Comparison of ENCODE assay signal across 10 cellular contexts in the genomic region with DNA sequence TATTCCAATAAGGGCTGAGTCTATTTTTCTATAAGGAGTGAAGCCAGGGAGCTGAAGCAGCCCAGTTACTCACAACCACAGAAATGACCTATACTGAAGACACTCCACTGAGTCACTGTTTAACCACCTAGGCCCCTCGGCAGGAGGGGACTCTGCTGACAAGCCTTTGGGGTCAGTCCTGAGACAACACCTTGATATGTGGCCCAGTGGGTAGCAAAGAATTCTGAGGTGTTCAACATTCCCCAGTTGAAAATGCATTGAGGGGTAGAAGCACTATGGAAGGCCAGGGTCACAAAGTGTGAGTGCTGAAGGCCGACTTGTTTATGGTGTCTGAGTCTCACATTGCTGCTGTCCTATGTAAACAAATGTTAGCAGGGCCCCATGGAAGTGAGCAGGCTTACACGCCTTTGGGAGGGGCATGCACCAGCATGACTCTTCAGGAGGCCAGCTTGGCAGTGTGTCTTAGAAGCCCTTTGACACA.
DNase-seq lines count a peak whose midpoint lies in the region; ATAC-seq, FAIRE-seq and TF ChIP-seq lines count a peak whose summit lies in the region.
"Had no signal": no experiment of that assay in that cellular context is flagged by ENCODE, and none has a peak within 500 bp of the region (broad histone marks: within the 10 kb centered on the region; RNA-seq: fewer than 3 reads in every experiment).

No MANE protein-coding gene starts in this region.

- H3K18ac ChIP-seq in H1 (ENCODE audit: extremely low read depth, low read length) (no peak overlapping the region), trophoblast cell (ENCODE audit: low read length) (no peak overlapping the region)

- H4K20me1 ChIP-seq in H1 (replicated peaks in 1 of 2; ENCODE audit: control insufficient read depth in 1 of 2, insufficient read depth in 2 of 2, low read length in 2 of 2), result no peaks in the 10 kb centered on the region

- CTCF ChIA-PET in H1 (lab: Charles Lee; ENCODE audit: partially characterized antibody), result no interaction called here

- no peak overlapping the region for H3K14ac ChIP-seq in H1 (ENCODE audit: insufficient read length)
- no peak overlapping the region for H3K14ac ChIP-seq in trophoblast cell (ENCODE audit: low read length)

- no peaks in the 10 kb centered on the region for H3K79me2 ChIP-seq in H1 (ENCODE audit: control insufficient read depth in 1 of 2, insufficient read depth in 2 of 2, low read length in 2 of 2)
- no peaks in the 10 kb centered on the region for H3K79me2 ChIP-seq in trophoblast cell (ENCODE audit: control insufficient read depth, insufficient read depth, low read length, poor library complexity)

- H2BK20ac ChIP-seq in H1 (ENCODE audit: low read length), result no peak overlapping the region

- H3K79me1 ChIP-seq in H1 (ENCODE audit: low read depth, low read length) (no peaks in the 10 kb centered on the region), trophoblast cell (ENCODE audit: low read length) (peaks cover 5% of the 10 kb centered on the region)

- H3K9me3 ChIP-seq in H1 (ENCODE audit: insufficient read depth in 2 of 2, low read depth in 1 of 2, low read length in 1 of 2) (no peaks in the 10 kb centered on the region), trophoblast cell (ENCODE audit: insufficient read depth, low read depth, low read length) (no peaks in the 10 kb centered on the region), kidney (ENCODE audit: control insufficient read depth in 1 of 2, low read length in 2 of 2) (no peaks in the 10 kb centered on the region)

- TF ChIP-seq RAD21 in H1 (IDR thresholded peaks at IDR 0.05 in 1 of 2, conservative IDR thresholded peaks at IDR 0.05 in 1 of 2; ENCODE audit: low read depth in 2 of 2, low read length in 2 of 2), result no peak

- no peak overlapping the region for H3K4me3 ChIP-seq in H1 (ENCODE audit: extremely low read depth in 1 of 4, insufficient read depth in 2 of 4, low read depth in 3 of 4, low read length in 4 of 4)
- H3K4me3 ChIP-seq in trophoblast cell (ENCODE audit: low read depth, low read length), result no peak overlapping the region
- no peak overlapping the region for H3K4me3 ChIP-seq in kidney (ENCODE audit: low read length in 2 of 2)

- H4K12ac ChIP-seq in trophoblast cell (ENCODE audit: low read depth, low read length), result no peak overlapping the region

- FAIRE-seq in H1 (lab: Jason Lieb, UNC) (no peak), kidney (lab: Jason Lieb, UNC) (no peak)

- no peak overlapping the region for H2BK120ac ChIP-seq in H1 (replicated peaks; ENCODE audit: low read depth, low read length)
- no peak overlapping the region for H2BK120ac ChIP-seq in trophoblast cell (ENCODE audit: insufficient read depth, low read length, poor library complexity)

- H4K5ac ChIP-seq in H1 (ENCODE audit: insufficient read length, low read depth, low read length), result no peak overlapping the region

- H3K27ac ChIP-seq in H1 (ENCODE audit: low read depth, low read length), result no peak overlapping the region
- H3K27ac ChIP-seq in trophoblast cell (ENCODE audit: low read depth, low read length), result no peak overlapping the region
- H3K27ac ChIP-seq in kidney (ENCODE audit: low read depth in 2 of 2, low read length in 2 of 2), result no peak overlapping the region

- no peak overlapping the region for H3K4me2 ChIP-seq in H1 (ENCODE audit: insufficient read depth in 1 of 2, low read depth in 2 of 2, low read length in 2 of 2)
- no peak overlapping the region for H3K4me2 ChIP-seq in trophoblast cell (ENCODE audit: low read length)

- H4K91ac ChIP-seq in H1 (replicated peaks; ENCODE audit: insufficient read length, low read length), result no peak overlapping the region
- H4K91ac ChIP-seq in trophoblast cell (ENCODE audit: low read depth, low read length), result no peak overlapping the region

- H2AK5ac ChIP-seq in H1 (ENCODE audit: low read depth, low read length) (no peak overlapping the region), trophoblast cell (ENCODE audit: low read length) (no peak overlapping the region)

- TF ChIP-seq EP300 in H1 (IDR thresholded peaks at IDR 0.05; ENCODE audit: borderline replicate concordance in 1 of 2, low read depth in 2 of 2, low read length in 2 of 2), result no peak

- H3K23ac ChIP-seq in H1 (ENCODE audit: insufficient read length) (no peak overlapping the region), trophoblast cell (ENCODE audit: low read length) (peak overlapping the region; percentile 25)

- H3K56ac ChIP-seq in H1 (replicated peaks; ENCODE audit: insufficient read length, low read depth, low read length), result no peak overlapping the region

- H2AFZ ChIP-seq in H1 (ENCODE audit: low read length) (0 out of 2 replicates have a peak overlapping the region, but pooled peaks have one; percentile 83), trophoblast cell (ENCODE audit: insufficient read depth, low read length, poor library complexity) (no peak overlapping the region)

- intact Hi-C loops in kidney (cut with DNase I), result no loop called here

- H3K4me1 ChIP-seq in H1 (replicated peaks in 1 of 4; ENCODE audit: control insufficient read depth in 3 of 4, insufficient read depth in 4 of 4, low read length in 3 of 4), result peaks cover 0 to 2% (median 0%) of the 10 kb centered on the region in 4 experiments; a peak in 1 of 7 replicates
- peaks cover 0 to 4% of the 10 kb centered on the region in 2 experiments for H3K4me1 ChIP-seq in trophoblast cell (ENCODE audit: control insufficient read depth in 1 of 2, insufficient read depth in 2 of 2, low read length in 2 of 2)
- no peaks in the 10 kb centered on the region for H3K4me1 ChIP-seq in kidney (ENCODE audit: control insufficient read depth in 1 of 2, insufficient read depth in 1 of 2, low read depth in 1 of 2, low read length in 2 of 2)

- H2BK12ac ChIP-seq in H1 (ENCODE audit: low read depth, low read length) (no peak overlapping the region), trophoblast cell (ENCODE audit: low read length) (no peak overlapping the region)

- no peaks in the 10 kb centered on the region for H3K23me2 ChIP-seq in H1 (ENCODE audit: low read depth, low read length)

- no peaks in the 10 kb centered on the region for H3K27me3 ChIP-seq in H1 (replicated peaks in 1 of 4; ENCODE audit: control insufficient read depth in 3 of 4, extremely low read depth in 1 of 4, insufficient read depth in 3 of 4, low read length in 3 of 4)
- no peaks in the 10 kb centered on the region for H3K27me3 ChIP-seq in trophoblast cell (ENCODE audit: insufficient read depth, low read length)

- TF ChIP-seq CTCF in H1 (IDR thresholded peaks at IDR 0.05; ENCODE audit: control extremely low read depth in 1 of 3, insufficient read depth in 1 of 3, low read depth in 1 of 3, low read length in 3 of 3) (no peak), kidney (IDR thresholded peaks at IDR 0.05; ENCODE audit: borderline replicate concordance, extremely low read depth, insufficient read depth) (no peak)

- H4K8ac ChIP-seq in H1 (ENCODE audit: extremely low read depth, insufficient read depth, low read length), result no peak overlapping the region
- no peak overlapping the region for H4K8ac ChIP-seq in trophoblast cell (ENCODE audit: low read depth, low read length)

- no peak for ATAC-seq in GM19395 (IDR thresholded peaks at IDR 0.05; ENCODE audit: unreplicated experiment)
- ATAC-seq in HG03442 (IDR thresholded peaks at IDR 0.05; ENCODE audit: unreplicated experiment), result no peak

- H3K4ac ChIP-seq in H1 (replicated peaks; ENCODE audit: insufficient read length, low read depth, low read length), result no peak overlapping the region
- no peak overlapping the region for H3K4ac ChIP-seq in trophoblast cell (ENCODE audit: low read depth, low read length)

- H2BK5ac ChIP-seq in H1 (ENCODE audit: low read depth, low read length) (no peak overlapping the region), trophoblast cell (ENCODE audit: low read depth, low read length, poor library complexity) (no peak overlapping the region)

- 80% methylated on average over 3 of the region's 3 CpGs; no CpG with 5 or more reads in 1 of the 2 experiments for WGBS in H1 (ENCODE audit: extremely low coverage in 1 of 2, insufficient coverage in 1 of 2, insufficient read length in 1 of 2, insufficient replicate concordance in 2 of 2, low coverage in 1 of 2, low lambda C conversion rate in 2 of 2, missing lambda C conversion rate in 1 of 2), 2 experiments
- no CpG with 5 or more reads among the region's 3 CpGs for WGBS in trophoblast cell (ENCODE audit: extremely low coverage, insufficient coverage, insufficient read length)

- H2BK15ac ChIP-seq in H1 (ENCODE audit: low read length), result no peak overlapping the region

- H3K36me3 ChIP-seq in H1 (ENCODE audit: control insufficient read depth in 2 of 4, insufficient read depth in 4 of 4, low read length in 3 of 4) (no peaks in the 10 kb centered on the region), trophoblast cell (ENCODE audit: control insufficient read depth in 1 of 2, insufficient read depth in 2 of 2, low read length in 2 of 2) (no peaks in the 10 kb centered on the region), kidney (ENCODE audit: control insufficient read depth in 1 of 2, insufficient read depth in 2 of 2, low read length in 2 of 2) (no peaks in the 10 kb centered on the region)

- no peak for TF ChIP-seq POLR2A in H1 (IDR thresholded peaks at IDR 0.05; ENCODE audit: control extremely low read depth in 1 of 2, low read depth in 2 of 2, low read length in 2 of 2)

- POLR2A ChIA-PET in H1 (lab: Charles Lee; ENCODE audit: partially characterized antibody), result no interaction called here

- DNase-seq in Daoy (ENCODE audit: low read depth) (peak; percentile 89), NCI-H2227 (lab: John Stamatoyannopoulos, UW; ENCODE audit: unreplicated experiment) (peak; percentile 32), H1 (ENCODE audit: low read depth in 1 of 2, low spot score in 2 of 2) (no peak), trophoblast cell (no peak), kidney (no peak), NCI-H187 treated with DMSO at 0.1 percent for 48 hours (lab: John Stamatoyannopoulos, UW) (no peak)
- DNase-seq: H7, NCI-H345 had no signal

- no peak overlapping the region for H3K9ac ChIP-seq in H1 (replicated peaks in 1 of 4; ENCODE audit: extremely low read depth in 1 of 4, low read depth in 3 of 4, low read length in 3 of 4)
- H3K9ac ChIP-seq in trophoblast cell (ENCODE audit: low read length), result no peak overlapping the region
- H3K9ac ChIP-seq in kidney (ENCODE audit: low read length in 2 of 2), result no peak overlapping the region

TF ChIP-seq in H1, 55 proteins besides CTCF, POLR2A, EP300 and RAD21 (continues in another document):
- TF ChIP-seq KDM1A (IDR thresholded peaks at IDR 0.05; ENCODE audit: borderline replicate concordance, low read length), result no peak
- no peak for TF ChIP-seq RXRA (IDR thresholded peaks at IDR 0.05; ENCODE audit: insufficient read depth, low read depth, low read length)
- no peak for TF ChIP-seq TAF7 (optimal IDR thresholded peaks at IDR 0.05; ENCODE audit: borderline replicate concordance, low read depth, low read length)
- no peak for TF ChIP-seq SP1 (IDR thresholded peaks at IDR 0.05; ENCODE audit: low read depth, low read length)
- no peak for TF ChIP-seq NANOG (IDR thresholded peaks at IDR 0.05; ENCODE audit: insufficient read depth, low read depth, low read length, poor library complexity, severe bottlenecking)
- no peak for TF ChIP-seq HDAC2 (IDR thresholded peaks at IDR 0.05; ENCODE audit: borderline replicate concordance in 1 of 2, low read depth in 2 of 2, low read length in 2 of 2)
- TF ChIP-seq TBP (IDR thresholded peaks at IDR 0.05; ENCODE audit: low read depth, low read length), result no peak
- TF ChIP-seq YY1 (IDR thresholded peaks at IDR 0.05; ENCODE audit: low read depth, low read length), result no peak

Comparison
In these comparisons a context has a peak if more than half of its experiments do, and no peak if none do; other contexts are left out.
1. DNase-seq: peak in Daoy (single experiment) and NCI-H2227 (single experiment); none in H1 (0 of 2), trophoblast cell (0 of 2), kidney (single experiment) and NCI-H187 treated with DMSO at 0.1 percent for 48 hours (single experiment).